In the genomic region with DNA sequence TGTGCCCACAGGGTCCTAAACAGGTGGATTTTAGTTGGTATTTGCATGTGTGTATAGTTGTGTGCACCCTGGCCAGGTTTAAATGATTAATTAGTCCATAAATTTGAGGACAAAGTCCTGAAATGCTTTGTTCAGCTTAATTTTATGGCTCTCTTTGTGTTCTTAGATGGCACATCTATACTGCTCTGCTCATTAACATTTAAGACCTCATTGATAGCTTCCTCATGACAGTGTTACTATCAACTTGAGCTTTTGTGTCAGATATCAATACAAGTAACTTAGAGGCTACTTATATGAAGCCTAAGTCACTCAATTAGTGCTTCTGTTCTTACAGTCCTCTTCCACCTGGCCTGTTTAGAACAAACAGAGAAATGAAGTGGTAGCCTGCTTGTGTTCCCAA, we compare ENCODE assay signal across 24 cellular contexts.
"Had no signal": no experiment of that assay in that cellular context is flagged by ENCODE, and none has a peak within 500 bp of the region (broad histone marks: within the 10 kb centered on the region; RNA-seq: fewer than 3 reads in every experiment).

No MANE protein-coding gene starts in this region.

- H3K4me1 ChIP-seq: lower lobe of right lung, psoas muscle, sigmoid colon, spleen, testis, tibial artery had no signal

- H3K27ac Mint-ChIP-seq: immature natural killer cell; naive thymus-derived CD8-positive, alpha-beta T cell; nephron progenitor cell; stimulated activated memory B cell treated with anti-CD40 and anti-IgM and Interleukin-4, amounts not matched to agents 10 μg/mL and 1 μg/mL and 100 μg/mL, for 72 hours; type B pancreatic cell had no signal

- ATAC-seq: left ventricle myocardium superior; lower lobe of right lung; naive thymus-derived CD8-positive, alpha-beta T cell; psoas muscle; right cardiac atrium; stimulated activated memory B cell treated with anti-CD40 and anti-IgM and Interleukin-4, amounts not matched to agents 10 μg/mL and 1 μg/mL and 100 μg/mL, for 72 hours; stimulated activated naive CD8-positive, alpha-beta T cell treated with anti-CD3 and anti-CD28 coated beads, Interleukin-15, Interleukin-2, amounts not matched to agents 100 U/mL and 50 U/mL, for 24 hours had no signal

- H3K27ac ChIP-seq: dorsolateral prefrontal cortex, lower lobe of right lung, ovary, psoas muscle, sigmoid colon, spleen, testis, tibial artery had no signal

- H3K27me3 Mint-ChIP-seq: stimulated activated memory B cell treated with anti-CD40 and anti-IgM and Interleukin-4, amounts not matched to agents 10 μg/mL and 1 μg/mL and 100 μg/mL, for 72 hours; type B pancreatic cell had no signal

- H3K36me3 Mint-ChIP-seq: immature natural killer cell; naive thymus-derived CD8-positive, alpha-beta T cell; stimulated activated memory B cell treated with anti-CD40 and anti-IgM and Interleukin-4, amounts not matched to agents 10 μg/mL and 1 μg/mL and 100 μg/mL, for 72 hours; type B pancreatic cell had no signal

- H3K4me3 ChIP-seq: dorsolateral prefrontal cortex, lower lobe of right lung, ovary, psoas muscle, sigmoid colon, spleen, testis, tibial artery had no signal

- H3K9me3 Mint-ChIP-seq: naive thymus-derived CD8-positive, alpha-beta T cell; nephron progenitor cell; stimulated activated memory B cell treated with anti-CD40 and anti-IgM and Interleukin-4, amounts not matched to agents 10 μg/mL and 1 μg/mL and 100 μg/mL, for 72 hours; type B pancreatic cell had no signal

- H3K36me3 ChIP-seq: lower lobe of right lung, ovary, sigmoid colon, spleen, tibial artery had no signal

- H3K9me3 ChIP-seq: lower lobe of right lung, ovary, psoas muscle, sigmoid colon, spleen, testis, tibial artery had no signal

- H3K4me3 Mint-ChIP-seq: immature natural killer cell; naive thymus-derived CD8-positive, alpha-beta T cell; nephron progenitor cell; stimulated activated memory B cell treated with anti-CD40 and anti-IgM and Interleukin-4, amounts not matched to agents 10 μg/mL and 1 μg/mL and 100 μg/mL, for 72 hours; type B pancreatic cell had no signal

- H3K27me3 ChIP-seq: dorsolateral prefrontal cortex, ovary, sigmoid colon, spleen, testis, tibial artery had no signal

- H3K4me1 Mint-ChIP-seq: immature natural killer cell; naive thymus-derived CD8-positive, alpha-beta T cell; nephron progenitor cell; stimulated activated memory B cell treated with anti-CD40 and anti-IgM and Interleukin-4, amounts not matched to agents 10 μg/mL and 1 μg/mL and 100 μg/mL, for 72 hours had no signal

- DNase-seq: dorsolateral prefrontal cortex; effector CD4-positive, alpha-beta T cell; hypothalamus; immature natural killer cell; islet precursor cell; kidney glomerular epithelial cell; left ventricle myocardium superior; lower lobe of right lung; naive thymus-derived CD8-positive, alpha-beta T cell; nephron progenitor cell; occipital lobe; ovary; posterior cingulate gyrus; psoas muscle; right cardiac atrium; sigmoid colon; spleen; stimulated activated CD4-positive, alpha-beta T cell treated with anti-CD3 and anti-CD28 coated beads, Interleukin-4, amount 100 ng/mL, for 4 hours; stimulated activated naive CD8-positive, alpha-beta T cell treated with anti-CD3 and anti-CD28 coated beads, Interleukin-15, Interleukin-2, amounts not matched to agents 100 U/mL and 50 U/mL, for 24 hours; substantia nigra; testis; tibial artery had no signal
